ENCODE assay signal across 9 cellular contexts in the genomic region with DNA sequence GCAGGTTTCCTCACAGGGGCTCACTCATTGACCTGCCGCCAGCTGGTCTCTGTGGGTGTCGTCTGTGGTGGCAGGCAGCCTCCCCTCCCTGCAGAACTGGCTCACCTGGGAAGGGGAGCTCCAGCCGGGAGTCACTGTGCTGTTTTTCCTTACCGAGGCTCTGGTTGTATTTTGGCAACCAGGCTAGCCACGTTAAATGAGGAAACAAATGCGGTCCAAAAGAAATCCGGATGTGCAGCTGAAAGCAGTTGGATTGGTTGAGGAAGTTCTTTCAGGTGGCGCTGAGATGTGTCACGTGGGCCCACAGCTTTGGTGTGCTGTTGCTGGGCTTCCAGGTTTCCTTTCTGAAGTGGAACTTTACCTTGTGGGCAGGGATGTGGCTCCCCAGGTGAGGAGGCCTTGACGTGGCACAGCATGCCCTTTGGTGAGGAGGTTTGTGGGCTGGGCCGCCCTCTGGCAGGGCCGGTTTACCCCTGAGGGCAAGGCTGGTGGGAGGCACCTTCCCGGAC. TPM values are rescaled to one million over a fixed set of nuclear protein-coding genes. Genes with fewer than 3 reads are reported as not detected.
DNase-seq lines count a peak whose midpoint lies in the region; ATAC-seq and TF ChIP-seq lines count a peak whose summit lies in the region.
"Had no signal": no experiment of that assay in that cellular context is flagged by ENCODE, and none has a peak within 500 bp of the region (broad histone marks: within the 10 kb centered on the region; RNA-seq: fewer than 3 reads in every experiment).

No MANE protein-coding gene starts in this region.

- H3K9me2 ChIP-seq in SU-DHL-6 (replicated peaks; ENCODE audit: insufficient read depth, low read length), result no peaks in the 10 kb centered on the region

- H3K36me3 ChIP-seq in SU-DHL-6 (ENCODE audit: low read length), result no peaks in the 10 kb centered on the region
- peaks cover 15% of the 10 kb centered on the region for H3K36me3 ChIP-seq in upper lobe of right lung

- no peaks in the 10 kb centered on the region for H3K79me2 ChIP-seq in SU-DHL-6 (ENCODE audit: insufficient read depth, low read length)

- H2AFZ ChIP-seq in SU-DHL-6 (ENCODE audit: low read depth, low read length, severe bottlenecking), result peak overlapping the region; percentile 12

- TF ChIP-seq CTCF in SU-DHL-6 (IDR thresholded peaks at IDR 0.05; ENCODE audit: insufficient read depth, low read length, poor library complexity, severe bottlenecking), result no peak
- TF ChIP-seq CTCF in epithelial cell of esophagus (IDR thresholded peaks at IDR 0.05; ENCODE audit: insufficient read depth, low read depth, low read length, missing control alignments), result no peak
- no peak for TF ChIP-seq CTCF in upper lobe of right lung (IDR thresholded peaks at IDR 0.05)

- intact Hi-C loops in upper lobe of right lung (cut with DNase I), result no loop called here

- no peaks in the 10 kb centered on the region for H3F3A ChIP-seq in SU-DHL-6 (ENCODE audit: insufficient read depth)

- no peaks in the 10 kb centered on the region for H3K27me3 ChIP-seq in SU-DHL-6 (ENCODE audit: low read length)
- no peaks in the 10 kb centered on the region for H3K27me3 ChIP-seq in upper lobe of right lung

- H3K9me3 ChIP-seq in SU-DHL-6 (ENCODE audit: insufficient read depth, low read length) (no peaks in the 10 kb centered on the region), upper lobe of right lung (no peaks in the 10 kb centered on the region)

- no peaks in the 10 kb centered on the region for H4K20me1 ChIP-seq in SU-DHL-6 (ENCODE audit: low read depth, low read length)

- H3K4me1 ChIP-seq in upper lobe of right lung, result peaks cover 31% of the 10 kb centered on the region

- H3K4me3 ChIP-seq in SU-DHL-6 (ENCODE audit: insufficient read depth, low read length, poor library complexity, severe bottlenecking) (no peak overlapping the region), epithelial cell of esophagus (ENCODE audit: low read length) (no peak overlapping the region), upper lobe of right lung (no peak overlapping the region)

- peak; percentile 88 for ATAC-seq in upper lobe of right lung

- H3K4me2 ChIP-seq in SU-DHL-6 (ENCODE audit: low read depth, low read length, poor library complexity, severe bottlenecking), result no peak overlapping the region

- no peak overlapping the region for H3K9ac ChIP-seq in SU-DHL-6 (ENCODE audit: low read length)

- peak; percentile 24 to 72 (median 53) for DNase-seq in stimulated activated naive CD4-positive, alpha-beta T cell (lab: John Stamatoyannopoulos, UW)
- no peak for DNase-seq in stimulated activated naive CD4-positive, alpha-beta T cell treated with Interleukin-2 at 50 U/mL for 16 hours (lab: John Stamatoyannopoulos, UW)
- DNase-seq in epithelial cell of esophagus (ENCODE audit: low read depth) (peak; percentile 64), upper lobe of right lung (peak; percentile 81), midbrain (lab: John Stamatoyannopoulos, UW) (no peak), NCI-H446 (lab: John Stamatoyannopoulos, UW) (no peak), SHP77 (lab: John Stamatoyannopoulos, UW) (no peak)
- DNase-seq: NCI-H226 had no signal

- H3K27ac ChIP-seq in SU-DHL-6 (ENCODE audit: low read depth, low read length), result no peak overlapping the region
- H3K27ac ChIP-seq in upper lobe of right lung, result peak overlapping the region; percentile 45

RNA-seq across cellular contexts. Expression of a gene that starts 14.2 kb away (rescaled TPM):
- total RNA-seq in upper lobe of right lung, result 31.3 TPM

Comparison
In these comparisons a context has a peak if more than half of its experiments do, and no peak if none do; other contexts are left out.
1. DNase-seq: peak in stimulated activated naive CD4-positive, alpha-beta T cell (6 of 6), epithelial cell of esophagus (single experiment) and upper lobe of right lung (single experiment); none in stimulated activated naive CD4-positive, alpha-beta T cell treated with Interleukin-2 at 50 U/mL for 16 hours (single experiment), midbrain (single experiment), NCI-H446 (0 of 2) and SHP77 (0 of 2).